13 cellular contexts compared by ENCODE assay signal in genomic region chr10:8051851-8052257, GRCh38. TPM values are rescaled to one million over a fixed set of nuclear protein-coding genes. Genes with fewer than 3 reads are reported as not detected.
DNase-seq lines count a peak whose midpoint lies in the region; ATAC-seq and TF ChIP-seq lines count a peak whose summit lies in the region.
"Had no signal": no experiment of that assay in that cellular context is flagged by ENCODE, and none has a peak within 500 bp of the region (broad histone marks: within the 10 kb centered on the region; RNA-seq: fewer than 3 reads in every experiment).

No MANE protein-coding gene starts in this region.

- no peaks in the 10 kb centered on the region for H3K9me3 ChIP-seq in CD8-positive, alpha-beta memory T cell (ENCODE audit: low read length)
- H3K9me3 ChIP-seq: gastroesophageal sphincter, SJCRH30 had no signal

- peaks cover 63% of the 10 kb centered on the region for H3K27me3 ChIP-seq in CD8-positive, alpha-beta memory T cell (ENCODE audit: insufficient read depth, low read length, poor library complexity, severe bottlenecking)
- H3K27me3 ChIP-seq: SJCRH30 had no signal

- H3K27ac Mint-ChIP-seq in CD8-positive, alpha-beta memory T cell: peak overlapping the region in 5 of 8 donors; percentile 31 to 100 (median 79)
- H3K27ac Mint-ChIP-seq in IgD-negative memory B cell: peak overlapping the region in 2 of 3 donors; percentile 93 to 95
- H3K27ac Mint-ChIP-seq in neural crest cell (ENCODE audit: unreplicated experiment): no peak overlapping the region

- no peak overlapping the region for H3K27ac ChIP-seq in CD8-positive, alpha-beta memory T cell (ENCODE audit: low read depth, low read length)
- H3K27ac ChIP-seq: gastroesophageal sphincter, SJCRH30 had no signal

- H3K4me1 ChIP-seq in CD8-positive, alpha-beta memory T cell (ENCODE audit: insufficient read depth, low read length): peaks cover 57% of the 10 kb centered on the region
- H3K4me1 ChIP-seq: SJCRH30 had no signal

- H3K4me3 ChIP-seq in CD8-positive, alpha-beta memory T cell (ENCODE audit: low read length): no peak overlapping the region
- H3K4me3 ChIP-seq: SJCRH30 had no signal

- peaks cover 0 to 18% (median 6%) of the 10 kb centered on the region in 3 donors for H3K36me3 Mint-ChIP-seq in CD8-positive, alpha-beta memory T cell
- peaks cover 2% of the 10 kb centered on the region for H3K36me3 Mint-ChIP-seq in IgD-negative memory B cell
- H3K36me3 Mint-ChIP-seq in neural crest cell (ENCODE audit: low read depth): peaks cover 2% of the 10 kb centered on the region

- no peaks in the 10 kb centered on the region for H3K36me3 ChIP-seq in CD8-positive, alpha-beta memory T cell (ENCODE audit: insufficient read depth, low read length)
- H3K36me3 ChIP-seq: gastroesophageal sphincter, SJCRH30 had no signal

- no peak for TF ChIP-seq CTCF in neural crest cell (conservative IDR thresholded peaks at IDR 0.05)

- peaks cover 0 to 4% (median 0%) of the 10 kb centered on the region in 5 donors for H3K9me3 Mint-ChIP-seq in CD8-positive, alpha-beta memory T cell
- H3K9me3 Mint-ChIP-seq in IgD-negative memory B cell (peaks cover 0 to 13% (median 0%) of the 10 kb centered on the region in 3 donors), neural crest cell (no peaks in the 10 kb centered on the region)

- POLR2A ChIA-PET in CD8-positive, alpha-beta memory T cell (lab: Charles Lee): interaction anchor here (0.9 kb wide), 1 partner anchor 9 kb away, joined by 4 read pairs; no protein-coding TSS in a partner anchor

- peaks cover 47 to 49% of the 10 kb centered on the region in 2 donors for H3K27me3 Mint-ChIP-seq in CD8-positive, alpha-beta memory T cell
- H3K27me3 Mint-ChIP-seq in IgD-negative memory B cell (peaks cover 57% of the 10 kb centered on the region), neural crest cell (ENCODE audit: low read depth) (peaks cover 94% of the 10 kb centered on the region)

- H3K4me1 Mint-ChIP-seq in CD8-positive, alpha-beta memory T cell: peaks cover 37 to 60% (median 43%) of the 10 kb centered on the region in 3 donors
- H3K4me1 Mint-ChIP-seq in IgD-negative memory B cell (peaks cover 15 to 39% (median 16%) of the 10 kb centered on the region in 3 donors), neural crest cell (peaks cover 16% of the 10 kb centered on the region)

- CTCF ChIA-PET in CD8-positive, alpha-beta memory T cell (lab: Charles Lee): interaction anchor here (1.0 to 1.3 kb wide), 3 partner anchors 129 to 421 kb away, joined by 3 to 5 read pairs (median 3); no protein-coding TSS in a partner anchor

- no peak for ATAC-seq in HG02973 (IDR thresholded peaks at IDR 0.05; ENCODE audit: unreplicated experiment)
- ATAC-seq: gastroesophageal sphincter had no signal

- DNase-seq in CD8-positive, alpha-beta memory T cell: peak in 1 of 5 donors; percentile 47
- peak; percentile 84 for DNase-seq in ecto neural progenitor cell (ENCODE audit: low spot score)
- DNase-seq in neural crest cell (ENCODE audit: low read depth, low spot score): no peak
- DNase-seq in DMS53 treated with DMSO at 0.1 percent for 48 hours (lab: John Stamatoyannopoulos, UW; ENCODE audit: unreplicated experiment): no peak
- DNase-seq in superior temporal gyrus (ENCODE audit: extremely low spot score): no peak
- no peak for DNase-seq in SHP77 treated with DMSO at 0.1 percent for 48 hours (lab: John Stamatoyannopoulos, UW)
- DNase-seq: DMS 273 treated with DMSO at 0.1 percent for 48 hours; NCI-H446 treated with DMSO at 0.1 percent for 48 hours; SJCRH30; stimulated activated CD4-positive, alpha-beta T cell treated with anti-CD3 and anti-CD28 coated beads, Interleukin-4, amount 100 ng/mL, for 24 hours had no signal

- H3K4me3 Mint-ChIP-seq in CD8-positive, alpha-beta memory T cell: peak overlapping the region in 6 of 7 donors; percentile 73 to 99 (median 95)
- H3K4me3 Mint-ChIP-seq in IgD-negative memory B cell (peak overlapping the region in 3 of 4 donors; percentile 49 to 92 (median 60)), neural crest cell (peak overlapping the region; percentile 44)

RNA-seq across cellular contexts. Expression of gene GATA3, which starts 2.6 kb away (rescaled TPM):
- total RNA-seq in CD8-positive, alpha-beta memory T cell: 10 to 100 TPM; 48.9 to 53.3 TPM
- 58.6 TPM for polyA plus RNA-seq in CD8-positive, alpha-beta memory T cell
- polyA plus RNA-seq in IgD-negative memory B cell: 2.0 TPM
- 0.35 and 0.39 TPM in 2 replicates for total RNA-seq in neural crest cell

Comparison
In these comparisons a context has a peak if more than half of its experiments do, and no peak if none do; other contexts are left out.
1. H3K4me3 Mint-ChIP-seq: peak in every context shown above with its lines; median percentile 95 in CD8-positive, alpha-beta memory T cell; 60 in IgD-negative memory B cell; 44 in neural crest cell.
2. RNA of gene GATA3, which starts 2.6 kb away (total RNA-seq): 48.9 to 53.3 TPM in CD8-positive, alpha-beta memory T cell; 0.35 to 0.39 TPM in neural crest cell; every median in the first group is over 10 times any median in the second.